In genomic region chr6:4603291-4603690, GRCh38 we compare ENCODE assay signal across 10 cellular contexts.
DNase-seq lines count a peak whose midpoint lies in the region; TF ChIP-seq lines count a peak whose summit lies in the region.
"Had no signal": no experiment of that assay in that cellular context is flagged by ENCODE, and none has a peak within 500 bp of the region (broad histone marks: within the 10 kb centered on the region; RNA-seq: fewer than 3 reads in every experiment).

No MANE protein-coding gene starts in this region.

- H3K4me1 ChIP-seq in ACC112 (ENCODE audit: control insufficient read depth, insufficient read depth, low read length, unreplicated experiment) = peaks cover 65% of the 10 kb centered on the region

- peak overlapping the region; percentile 83 for H3K27ac ChIP-seq in ACC112 (ENCODE audit: low read depth, low read length)

- intact Hi-C loops in lower leg skin (cut with DNase I; ENCODE audit: low total_unique reads) = no loop called here

- 38 to 44% methylated on average over 7 of the region's 7 CpGs for WGBS in lower leg skin, 2 donors

- in situ Hi-C loops in G401 (cut with HindIII; ENCODE audit: low sequenced_read_pairs) = no loop called here

- TF ChIP-seq POLR2A in NB4 (IDR thresholded peaks at IDR 0.05; ENCODE audit: extremely low read depth, insufficient read length) = no peak
- TF ChIP-seq POLR2A in lower leg skin (IDR thresholded peaks at IDR 0.05) = no peak

- no peak for TF ChIP-seq CTCF in NB4 (IDR thresholded peaks at IDR 0.05; ENCODE audit: low read depth, low read length)
- no peak for TF ChIP-seq CTCF in choroid plexus epithelial cell (conservative IDR thresholded peaks at IDR 0.05; ENCODE audit: low read depth, low read length)
- TF ChIP-seq CTCF in lower leg skin (IDR thresholded peaks at IDR 0.05) = no peak

- no peaks in the 10 kb centered on the region for H3K36me3 ChIP-seq in ACC112 (ENCODE audit: insufficient read depth, low read length)

- DNase-seq in NB4 (ENCODE audit: low read depth) (peak; percentile 90), choroid plexus epithelial cell (ENCODE audit: low read depth) (peak; percentile 97), lower leg skin (ENCODE audit: low spot score in 2 of 2) (peak; percentile 44 to 90), G401 (ENCODE audit: low spot score) (no peak), GDM1 (lab: John Stamatoyannopoulos, UW) (no peak), HK-2 (ENCODE audit: unreplicated experiment) (no peak), NCI-H1105 treated with DMSO at 0.1 percent for 48 hours (lab: John Stamatoyannopoulos, UW) (no peak)
- DNase-seq: activated T-cell treated with anti-CD3 and anti-CD28 coated beads, Interleukin-2, amount 50 U/mL, for 4 hours; NCI-H2171 had no signal

- no peak overlapping the region for H3K4me3 ChIP-seq in ACC112 (ENCODE audit: low read depth, low read length)
- no peak overlapping the region for H3K4me3 ChIP-seq in NB4 (ENCODE audit: low read depth, low read length)
- no peak overlapping the region for H3K4me3 ChIP-seq in choroid plexus epithelial cell (ENCODE audit: low read depth, low read length)
- H3K4me3 ChIP-seq in lower leg skin (ENCODE audit: low read depth, poor library complexity, severe bottlenecking) = no peak overlapping the region

- H2AFZ ChIP-seq in ACC112 (ENCODE audit: low read length, unreplicated experiment) = no peak overlapping the region

- no peaks in the 10 kb centered on the region for H3K27me3 ChIP-seq in ACC112 (ENCODE audit: insufficient read depth, low read length)

- H3K79me2 ChIP-seq in ACC112 (ENCODE audit: control insufficient read depth, insufficient read depth, low read length, unreplicated experiment) = no peaks in the 10 kb centered on the region

Comparison
In these comparisons a context has a peak if more than half of its experiments do, and no peak if none do; other contexts are left out.
1. DNase-seq: peak in NB4 (single experiment), choroid plexus epithelial cell (single experiment) and lower leg skin (2 of 2); none in G401 (single experiment), GDM1 (single experiment), HK-2 (single experiment) and NCI-H1105 treated with DMSO at 0.1 percent for 48 hours (single experiment).